In genomic region chr6:82553863-82554531, GRCh38 we compare ENCODE assay signal across 20 cellular contexts.
"Had no signal": no experiment of that assay in that cellular context is flagged by ENCODE, and none has a peak within 500 bp of the region (broad histone marks: within the 10 kb centered on the region; RNA-seq: fewer than 3 reads in every experiment).

No MANE protein-coding gene starts in this region.

- DNase-seq: effector memory CD4-positive, alpha-beta T cell; foreskin keratinocyte; kidney; left cardiac atrium; left ventricle myocardium superior; mucosa of descending colon; naive thymus-derived CD8-positive, alpha-beta T cell; nucleus accumbens; psoas muscle; retina; stimulated activated CD4-positive, alpha-beta T cell treated with anti-CD3 and anti-CD28 coated beads, Interleukin-2, amount 100 ng/mL, for 24 hours; stimulated activated CD4-positive, alpha-beta T cell treated with anti-CD3 and anti-CD28 coated beads, Interleukin-4, amount 100 ng/mL, for 4 hours; stimulated activated naive B cell treated with anti-CD40 and anti-IgM and Interleukin-4, amounts not matched to agents 10 μg/mL and 1 μg/mL and 100 μg/mL, for 72 hours; stimulated activated naive CD8-positive, alpha-beta T cell treated with anti-CD3 and anti-CD28 coated beads, Interleukin-15, amount 100 ng/mL, for 72 hours; testis had no signal

- H3K27ac Mint-ChIP-seq: naive thymus-derived CD8-positive, alpha-beta T cell; stimulated activated naive B cell treated with anti-CD40 and anti-IgM and Interleukin-4, amounts not matched to agents 10 μg/mL and 1 μg/mL and 100 μg/mL, for 72 hours; stimulated activated naive CD8-positive, alpha-beta T cell treated with anti-CD3 and anti-CD28 coated beads, Interleukin-15, amount 100 ng/mL, for 72 hours had no signal

- H3K4me1 Mint-ChIP-seq: central memory CD8-positive, alpha-beta T cell; naive thymus-derived CD8-positive, alpha-beta T cell; stimulated activated naive B cell treated with anti-CD40 and anti-IgM and Interleukin-4, amounts not matched to agents 10 μg/mL and 1 μg/mL and 100 μg/mL, for 72 hours; stimulated activated naive CD8-positive, alpha-beta T cell treated with anti-CD3 and anti-CD28 coated beads, Interleukin-15, amount 100 ng/mL, for 72 hours had no signal

- H3K36me3 ChIP-seq: tibial nerve had no signal

- H3K27me3 Mint-ChIP-seq: central memory CD8-positive, alpha-beta T cell; stimulated activated naive B cell treated with anti-CD40 and anti-IgM and Interleukin-4, amounts not matched to agents 10 μg/mL and 1 μg/mL and 100 μg/mL, for 72 hours; stimulated activated naive CD8-positive, alpha-beta T cell treated with anti-CD3 and anti-CD28 coated beads, Interleukin-15, amount 100 ng/mL, for 72 hours had no signal

- H3K4me1 ChIP-seq: foreskin keratinocyte, parathyroid adenoma, psoas muscle, testis, tibial nerve had no signal

- H3K36me3 Mint-ChIP-seq: stimulated activated naive B cell treated with anti-CD40 and anti-IgM and Interleukin-4, amounts not matched to agents 10 μg/mL and 1 μg/mL and 100 μg/mL, for 72 hours had no signal

- H3K9ac ChIP-seq: parathyroid adenoma had no signal

- H3K4me3 Mint-ChIP-seq: central memory CD8-positive, alpha-beta T cell; naive thymus-derived CD8-positive, alpha-beta T cell; stimulated activated naive B cell treated with anti-CD40 and anti-IgM and Interleukin-4, amounts not matched to agents 10 μg/mL and 1 μg/mL and 100 μg/mL, for 72 hours; stimulated activated naive CD8-positive, alpha-beta T cell treated with anti-CD3 and anti-CD28 coated beads, Interleukin-15, amount 100 ng/mL, for 72 hours had no signal

- H3K4me2 ChIP-seq: hepatocyte had no signal

- H3K79me2 ChIP-seq: hepatocyte, parathyroid adenoma had no signal

- H2AFZ ChIP-seq: hepatocyte, parathyroid adenoma had no signal

- H3K4me3 ChIP-seq: hepatocyte, mucosa of descending colon, psoas muscle, testis, tibial nerve had no signal

- H3K9me3 ChIP-seq: mucosa of descending colon, psoas muscle, testis had no signal

- H3K27ac ChIP-seq: foreskin keratinocyte, hepatocyte, parathyroid adenoma, psoas muscle, testis, tibial nerve had no signal

- FAIRE-seq: endometrium, kidney had no signal

- H3K27me3 ChIP-seq: foreskin keratinocyte, hepatocyte, testis, tibial nerve had no signal
